In genomic region chr6:89080281-89081128, GRCh38 we compare ENCODE assay signal across 8 cellular contexts. TPM values are rescaled to one million over a fixed set of nuclear protein-coding genes. Genes with fewer than 3 reads are reported as not detected.
A peak's percentile ranks its signal among the peaks of the same experiment; 100 is the strongest.
DNase-seq lines count a peak whose midpoint lies in the region; ATAC-seq and TF ChIP-seq lines count a peak whose summit lies in the region.

Gene PNRC1, plus strand, starts transcription at chr6:89080751. Its CDS starts 144 bp downstream, at chr6:89080895.

- H3K36me3 ChIP-seq in right lobe of liver, result peaks cover 5 to 22% (median 12%) of the 10 kb centered on the region in 4 donors

- POLR2A ChIA-PET in activated CD4-positive, alpha-beta memory T cell treated with anti-CD3 and anti-CD28 coated beads for 36 hours (lab: Charles Lee), result interaction anchor here (0.9 to 6.1 kb wide), 10 partner anchors 8 to 739 kb away, joined by 4 to 81 read pairs (median 8); partner anchors contain the start of genes MDN1, PM20D2, RNGTT and UBE2J1

- H3K9me3 ChIP-seq in right lobe of liver, result no peaks in the 10 kb centered on the region

- DNase-seq in CD1c-positive myeloid dendritic cell (ENCODE audit: extremely low spot score), result peak; percentile 100
- DNase-seq in NCI-H82 treated with DMSO at 0.1 percent for 48 hours (lab: John Stamatoyannopoulos, UW; ENCODE audit: unreplicated experiment), result peak; percentile 91
- peak; percentile 100 for DNase-seq in activated CD4-positive, alpha-beta memory T cell treated with anti-CD3 and anti-CD28 coated beads for 36 hours
- peak; percentile 100 for DNase-seq in dorsolateral prefrontal cortex
- peak; percentile 100 for DNase-seq in right lobe of liver
- peak; percentile 100 for DNase-seq in stimulated activated CD4-positive, alpha-beta T cell treated with anti-CD3 and anti-CD28 coated beads, Interleukin-4, amount 100 ng/mL, for 4 hours

- CTCF ChIA-PET in activated CD4-positive, alpha-beta memory T cell treated with anti-CD3 and anti-CD28 coated beads for 36 hours (lab: Charles Lee), result interaction anchor here (0.6 to 4.3 kb wide), 6 partner anchors 12 to 163 kb away, joined by 3 to 36 read pairs (median 4); partner anchors contain the start of gene PM20D2

- no peaks in the 10 kb centered on the region for H3K27me3 Mint-ChIP-seq in activated CD4-positive, alpha-beta memory T cell treated with anti-CD3 and anti-CD28 coated beads for 36 hours

- H3K27me3 ChIP-seq in dorsolateral prefrontal cortex, result no peaks in the 10 kb centered on the region
- no peaks in the 10 kb centered on the region for H3K27me3 ChIP-seq in right lobe of liver

- ATAC-seq in GM19438 (IDR thresholded peaks at IDR 0.05; ENCODE audit: low read depth, unreplicated experiment) (peak; percentile 76), HG03575 (IDR thresholded peaks at IDR 0.05; ENCODE audit: extremely low read depth, insufficient number of reproducible peaks, low FRiP score, unreplicated experiment) (peak; percentile 60), right lobe of liver (peak; percentile 80 to 88 (median 83))

- H3K27ac Mint-ChIP-seq in activated CD4-positive, alpha-beta memory T cell treated with anti-CD3 and anti-CD28 coated beads for 36 hours, result peak within 1 kb of the TSS; percentile 99

- H3K9me3 Mint-ChIP-seq in activated CD4-positive, alpha-beta memory T cell treated with anti-CD3 and anti-CD28 coated beads for 36 hours, result no peaks in the 10 kb centered on the region

- H3K36me3 Mint-ChIP-seq in activated CD4-positive, alpha-beta memory T cell treated with anti-CD3 and anti-CD28 coated beads for 36 hours, result peaks cover 40% of the 10 kb centered on the region

- peaks cover 0 to 16% (median 0%) of the 10 kb centered on the region in 4 donors for H3K4me1 ChIP-seq in right lobe of liver

- H3K27ac ChIP-seq in dorsolateral prefrontal cortex, result peak within 1 kb of the TSS; percentile 90 to 100 (median 100)
- H3K27ac ChIP-seq in right lobe of liver, result peak within 1 kb of the TSS; percentile 100

- WGBS in right lobe of liver (ENCODE audit: insufficient coverage, low coverage, low lambda C conversion rate, missing lambda C conversion rate), result 0% methylated on average over 35 of the region's 63 CpGs

- TF ChIP-seq CTCF in dorsolateral prefrontal cortex (IDR thresholded peaks at IDR 0.05 in 54 of 56, conservative IDR thresholded peaks at IDR 0.05 in 2 of 56; ENCODE audit: low read depth in 1 of 56, partially characterized antibody in 56 of 56), result peak in 21 of 56 donors; percentile 0 to 43 (median 13)
- TF ChIP-seq CTCF in right lobe of liver (IDR thresholded peaks at IDR 0.05), result peak in 1 of 4 donors; percentile 19

- peak; percentile 100 for TF ChIP-seq POLR2A in right lobe of liver (IDR thresholded peaks at IDR 0.05)

- peaks cover 33% of the 10 kb centered on the region for H3K4me1 Mint-ChIP-seq in activated CD4-positive, alpha-beta memory T cell treated with anti-CD3 and anti-CD28 coated beads for 36 hours (ENCODE audit: low read depth)

- intact Hi-C loops in activated CD4-positive, alpha-beta memory T cell treated with anti-CD3 and anti-CD28 coated beads for 36 hours (cut with micrococcal nuclease), result loop anchor here (1.0 to 2.0 kb wide), 12 partner anchors 18 to 1928 kb away; partner anchors contain the start of genes AKIRIN2, CASP8AP2, LYRM2 and MAP3K7
- intact Hi-C loops in dorsolateral prefrontal cortex (cut with DNase I) (loop anchor here (1.0 to 5.0 kb wide), 8 partner anchors 37 to 1378 kb away; partner anchors contain the start of genes SRSF12 (in 2 of the 2), UBE2J1 (in 2 of the 2), AKIRIN2 (in 1 of the 2) and PM20D2 (in 1 of the 2)), right lobe of liver (cut with DNase I) (no loop called here)

- H3K4me3 ChIP-seq in dorsolateral prefrontal cortex (peak within 1 kb of the TSS; percentile 47 to 100 (median 96)), right lobe of liver (peak within 1 kb of the TSS; percentile 77 to 81 (median 79))

- H3K4me3 Mint-ChIP-seq in activated CD4-positive, alpha-beta memory T cell treated with anti-CD3 and anti-CD28 coated beads for 36 hours, result peak within 1 kb of the TSS; percentile 93

RNA-seq across cellular contexts. Expression of gene PNRC1, which starts in this region (rescaled TPM):
- total RNA-seq in activated CD4-positive, alpha-beta memory T cell treated with anti-CD3 and anti-CD28 coated beads for 36 hours, result 10 to 100 TPM; 95.1 TPM
- total RNA-seq in dorsolateral prefrontal cortex (100 to 1,000 TPM; 135 to 273 (median 176) TPM), right lobe of liver (100 to 1,000 TPM in 3 of 6 experiments, 10 to 100 TPM in 3; 55.4 to 182 (median 105) TPM)

Comparison
In these comparisons a context has a peak if more than half of its experiments do, and no peak if none do; other contexts are left out.
1. Peak in every context shown above with its lines: DNase-seq, ATAC-seq, H3K4me3 ChIP-seq and H3K27ac ChIP-seq.
2. intact Hi-C loops: an anchor here in activated CD4-positive, alpha-beta memory T cell treated with anti-CD3 and anti-CD28 coated beads for 36 hours (1.0 to 2.0 kb wide) and dorsolateral prefrontal cortex (1.0 to 5.0 kb wide); none called in right lobe of liver.